24 cellular contexts compared by ENCODE assay signal in the genomic region with DNA sequence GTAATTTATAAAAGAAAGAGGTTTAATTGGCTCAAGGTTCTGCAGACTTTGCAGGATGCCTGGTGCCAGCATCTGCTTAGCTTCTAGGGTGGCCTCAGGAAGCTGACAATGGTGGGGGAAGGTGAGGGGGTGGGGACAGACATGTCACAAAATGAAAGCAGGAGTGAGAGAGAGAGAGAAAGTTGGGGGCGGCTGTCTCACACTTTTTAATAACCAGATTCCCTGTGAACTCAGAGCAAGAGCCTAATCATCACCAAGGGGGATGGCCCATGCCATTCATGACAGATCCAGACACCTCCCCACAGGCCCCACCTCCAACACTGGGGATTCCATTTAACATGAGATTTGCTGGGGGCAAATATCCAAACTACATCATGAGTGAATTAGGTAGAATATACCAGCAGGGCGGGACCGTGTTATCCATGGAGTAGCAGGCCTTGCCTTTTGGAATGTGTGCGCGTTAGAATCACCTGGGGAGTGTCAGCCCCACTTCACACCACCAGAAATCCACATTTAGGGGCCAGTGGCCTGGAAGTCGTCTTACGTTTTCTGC.
"Had no signal": no experiment of that assay in that cellular context is flagged by ENCODE, and none has a peak within 500 bp of the region (broad histone marks: within the 10 kb centered on the region; RNA-seq: fewer than 3 reads in every experiment).

No MANE protein-coding gene starts in this region.

- ATAC-seq: gastrocnemius medialis; left ventricle myocardium superior; natural killer cell treated with Interleukin-12 subunit alpha and Interleukin-12 subunit beta and Interleukin-15 and Interleukin-18, amount 100 ng/mL, for 72 hours; psoas muscle; right cardiac atrium; T-helper 17 cell had no signal

- H3K4me1 ChIP-seq: esophagus squamous epithelium, gastrocnemius medialis, psoas muscle, stomach, suprapubic skin, transverse colon, uterus had no signal

- H3K4me3 ChIP-seq: coronary artery, esophagus squamous epithelium, gastrocnemius medialis, ovary, psoas muscle, SK-N-MC, stomach, suprapubic skin, transverse colon, uterus had no signal

- H3K36me3 ChIP-seq: esophagus squamous epithelium, gastrocnemius medialis, neutrophil, ovary, stomach, suprapubic skin, transverse colon, uterus had no signal

- H3K36me3 Mint-ChIP-seq: natural killer cell treated with Interleukin-12 subunit alpha and Interleukin-12 subunit beta and Interleukin-15 and Interleukin-18, amount 100 ng/mL, for 72 hours had no signal

- DNase-seq: activated B cell treated with CpG ODN at 0.5 μM for 24 hours; activated CD4-positive, alpha-beta T cell treated with anti-CD3 and anti-CD28 coated beads for 4 hours; activated CD8-positive, alpha-beta memory T cell treated with anti-CD3 and anti-CD28 coated beads, Interleukin-2, amount 50 U/mL, for 48 hours; activated gamma-delta T cell treated with Interleukin-2 at 50 U/mL for 16 hours; cerebellar nuclear complex; esophagus squamous epithelium; gastrocnemius medialis; left ventricle myocardium superior; mammary epithelial cell; midbrain; ovary; psoas muscle; right cardiac atrium; stomach; SW 1271; T-helper 17 cell; transverse colon; uterus had no signal

- H3K27me3 Mint-ChIP-seq: activated B cell treated with CpG ODN at 0.5 μM for 24 hours had no signal

- H3K27me3 ChIP-seq: gastrocnemius medialis, neutrophil, ovary, uterus had no signal

- H3K9me3 ChIP-seq: esophagus squamous epithelium, gastrocnemius medialis, neutrophil, ovary, psoas muscle, stomach, suprapubic skin, transverse colon, uterus had no signal

- H3K27ac ChIP-seq: coronary artery, esophagus squamous epithelium, gastrocnemius medialis, neutrophil, ovary, psoas muscle, SK-N-MC, stomach, suprapubic skin, transverse colon, uterus had no signal

- H3K4me1 Mint-ChIP-seq: activated B cell treated with CpG ODN at 0.5 μM for 24 hours had no signal

- H3K27ac Mint-ChIP-seq: activated B cell treated with CpG ODN at 0.5 μM for 24 hours; activated T-helper 1 cell treated with anti-CD3 and anti-CD28 coated beads, Interleukin-12 subunit alpha, Interleukin-12 subunit beta, Interleukin-2, Interleukin-4 antibody, amounts not matched to agents 30 ng/mL and 10 ng/mL and 1 ng/mL, durations not matched to agents 14 hours and 24 hours and 36 hours; natural killer cell treated with Interleukin-12 subunit alpha and Interleukin-12 subunit beta and Interleukin-15 and Interleukin-18, amount 100 ng/mL, for 72 hours; T-helper 17 cell had no signal

- H3K9me3 Mint-ChIP-seq: activated B cell treated with CpG ODN at 0.5 μM for 24 hours; activated T-helper 1 cell treated with anti-CD3 and anti-CD28 coated beads, Interleukin-12 subunit alpha, Interleukin-12 subunit beta, Interleukin-2, Interleukin-4 antibody, amounts not matched to agents 30 ng/mL and 10 ng/mL and 1 ng/mL, durations not matched to agents 14 hours and 24 hours and 36 hours; natural killer cell treated with Interleukin-12 subunit alpha and Interleukin-12 subunit beta and Interleukin-15 and Interleukin-18, amount 100 ng/mL, for 72 hours had no signal

- H3K4me3 Mint-ChIP-seq: activated B cell treated with CpG ODN at 0.5 μM for 24 hours; activated T-helper 1 cell treated with anti-CD3 and anti-CD28 coated beads, Interleukin-12 subunit alpha, Interleukin-12 subunit beta, Interleukin-2, Interleukin-4 antibody, amounts not matched to agents 30 ng/mL and 10 ng/mL and 1 ng/mL, durations not matched to agents 14 hours and 24 hours and 36 hours; natural killer cell treated with Interleukin-12 subunit alpha and Interleukin-12 subunit beta and Interleukin-15 and Interleukin-18, amount 100 ng/mL, for 72 hours; T-helper 17 cell had no signal
